ENCODE assay signal across 8 cellular contexts in the genomic region with DNA sequence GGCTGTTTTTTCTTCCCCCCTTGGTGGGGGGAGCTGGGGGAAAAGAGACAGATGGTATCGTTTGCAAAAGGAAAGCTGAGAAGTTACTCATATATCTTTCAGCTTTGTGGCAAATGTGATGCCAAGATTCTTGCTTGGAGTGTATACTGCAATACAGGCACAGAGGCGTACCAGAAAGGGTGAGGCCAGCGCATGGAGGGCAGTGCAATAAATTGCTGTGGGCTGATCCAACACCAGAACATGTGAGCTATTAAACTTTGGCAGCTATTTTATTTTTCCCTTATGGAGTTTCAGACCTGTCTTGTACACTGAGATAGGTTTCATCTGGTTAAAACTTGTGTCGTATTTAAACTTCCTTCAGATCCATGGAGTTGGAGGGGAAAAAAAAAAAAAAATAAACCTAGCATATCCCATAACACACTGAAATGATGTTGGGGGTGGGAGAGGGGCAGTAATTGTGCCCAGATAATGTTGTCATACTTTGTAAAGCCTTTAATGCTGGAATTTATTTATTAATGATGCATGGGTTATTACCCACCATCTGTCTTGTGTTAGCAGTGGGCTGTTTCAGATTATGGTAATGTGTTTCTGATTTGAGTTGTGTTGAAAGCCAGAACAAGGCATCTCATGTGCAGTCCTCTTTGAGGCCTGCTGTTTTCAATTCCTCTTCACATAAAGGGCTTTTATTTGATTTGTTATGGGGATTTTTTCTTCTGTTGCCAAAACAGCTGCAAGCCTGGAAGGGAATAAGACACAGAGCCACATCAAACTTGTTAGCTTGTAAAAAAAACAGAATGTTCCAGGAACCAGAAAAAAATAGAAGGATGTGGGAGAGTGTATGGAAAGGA.
DNase-seq lines count a peak whose midpoint lies in the region; ATAC-seq and TF ChIP-seq lines count a peak whose summit lies in the region.

No MANE protein-coding gene starts in this region.

- DNase-seq in BE2C = peak; percentile 66
- peak; percentile 46 for DNase-seq in NCI-H82 treated with DMSO at 0.1 percent for 48 hours (lab: John Stamatoyannopoulos, UW; ENCODE audit: unreplicated experiment)
- DNase-seq in fibroblast of the aortic adventitia (ENCODE audit: low read depth) = peak; percentile 65
- no peak for DNase-seq in omental fat pad (ENCODE audit: low spot score)
- no peak for DNase-seq in stimulated activated CD4-positive, alpha-beta T cell treated with anti-CD3 and anti-CD28 coated beads, Interleukin-1b, Interleukin-23, amount 100 ng/mL, for 48 hours
- no peak for DNase-seq in activated CD8-positive, alpha-beta memory T cell treated with anti-CD3 and anti-CD28 coated beads, Interleukin-2, amount 50 U/mL, for 4 hours
- no peak for DNase-seq in NOMO-1 treated with DMSO at 0.1 percent for 48 hours (lab: John Stamatoyannopoulos, UW; ENCODE audit: unreplicated experiment)
- DNase-seq in activated CD4-positive, alpha-beta T cell treated with anti-CD3 and anti-CD28 coated beads for 1 hour = no peak

- TF ChIP-seq CTCF in BE2C (IDR thresholded peaks at IDR 0.05; ENCODE audit: low read depth, low read length) (no peak), fibroblast of the aortic adventitia (IDR thresholded peaks at IDR 0.05; ENCODE audit: insufficient read depth, low read length) (no peak), omental fat pad (IDR thresholded peaks at IDR 0.05) (no peak)

- H3K36me3 ChIP-seq in BE2C = no peaks in the 10 kb centered on the region

- no peaks in the 10 kb centered on the region for H3K27me3 ChIP-seq in BE2C

- H3K9me3 ChIP-seq in BE2C = no peaks in the 10 kb centered on the region

- H3K4me3 ChIP-seq in BE2C (ENCODE audit: low read depth, low read length) = no peak overlapping the region
- H3K4me3 ChIP-seq in fibroblast of the aortic adventitia (ENCODE audit: low read depth, low read length) = no peak overlapping the region

- peaks cover 20% of the 10 kb centered on the region for H3K4me1 ChIP-seq in BE2C

- peak; percentile 82 for ATAC-seq in omental fat pad (ENCODE audit: low FRiP score)

Comparison
In these comparisons a context has a peak if more than half of its experiments do, and no peak if none do; other contexts are left out.
1. DNase-seq: peak in BE2C (single experiment), NCI-H82 treated with DMSO at 0.1 percent for 48 hours (single experiment) and fibroblast of the aortic adventitia (single experiment); none in omental fat pad (single experiment), stimulated activated CD4-positive, alpha-beta T cell treated with anti-CD3 and anti-CD28 coated beads, Interleukin-1b, Interleukin-23, amount 100 ng/mL, for 48 hours (single experiment), activated CD8-positive, alpha-beta memory T cell treated with anti-CD3 and anti-CD28 coated beads, Interleukin-2, amount 50 U/mL, for 4 hours (single experiment), NOMO-1 treated with DMSO at 0.1 percent for 48 hours (single experiment) and activated CD4-positive, alpha-beta T cell treated with anti-CD3 and anti-CD28 coated beads for 1 hour (single experiment).